8 cellular contexts compared by ENCODE assay signal in the genomic region with DNA sequence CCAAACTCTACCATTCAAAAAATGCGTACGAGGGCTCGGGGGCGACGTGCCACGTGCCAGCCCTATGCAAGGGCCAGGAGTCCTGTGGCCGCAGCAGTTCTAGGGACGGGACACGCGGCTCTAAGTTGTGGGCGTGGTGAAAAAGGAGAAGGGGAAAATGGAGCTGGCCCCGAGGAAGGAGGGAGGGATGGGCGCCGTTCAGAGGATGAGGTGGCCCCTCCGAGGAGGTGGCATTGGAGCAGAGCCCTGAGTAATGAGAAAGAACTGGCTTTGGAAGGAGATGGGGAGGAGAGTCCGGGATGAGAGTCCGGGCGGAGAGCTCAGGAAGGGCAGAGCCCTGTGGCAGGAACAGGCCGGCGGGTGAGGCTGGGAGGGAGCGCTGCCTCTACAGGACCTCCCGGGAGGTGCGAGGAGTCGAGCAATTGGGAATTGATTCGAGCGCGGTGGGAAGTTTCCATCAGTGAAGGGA. TPM values are rescaled to one million over a fixed set of nuclear protein-coding genes. Genes with fewer than 3 reads are reported as not detected.
DNase-seq lines count a peak whose midpoint lies in the region; ATAC-seq lines count a peak whose summit lies in the region.

No MANE protein-coding gene starts in this region.

- no peaks in the 10 kb centered on the region for H3K36me3 ChIP-seq in H7 (replicated peaks; ENCODE audit: control insufficient read depth, insufficient read depth, low read length)

- H3K4me3 ChIP-seq in H7 (ENCODE audit: insufficient read depth, low read depth, low read length), result peak overlapping the region; percentile 15; the same call in 1 of the 2 replicates
- peak overlapping the region; percentile 3 for H3K4me3 ChIP-seq in skeletal muscle cell (ENCODE audit: low read depth, low read length)

- peak; percentile 35 for ATAC-seq in left ventricle myocardium superior
- ATAC-seq in GM21423 (IDR thresholded peaks at IDR 0.05; ENCODE audit: unreplicated experiment), result no peak

- peaks cover 30% of the 10 kb centered on the region for H3K27me3 ChIP-seq in H7 (ENCODE audit: control insufficient read depth, insufficient read depth, low read length)

- intact Hi-C loops in left ventricle myocardium superior (cut with micrococcal nuclease), result no loop called here

- DNase-seq in H7 (peak; percentile 88), T1000 (lab: John Stamatoyannopoulos, UW) (peak; percentile 67), left ventricle myocardium superior (no peak), skeletal muscle cell (ENCODE audit: low read depth) (no peak), GM19240 (ENCODE audit: insufficient read length, low spot score) (no peak), NCI-H1048 (lab: John Stamatoyannopoulos, UW) (no peak)
- no peak for DNase-seq in activated CD8-positive, alpha-beta memory T cell treated with anti-CD3 and anti-CD28 coated beads, Interleukin-2, amount 50 U/mL, for 4 hours

RNA-seq across cellular contexts. Expression of a gene that starts 21.0 kb away (rescaled TPM):
- 76.6 and 77.4 TPM in 2 replicates for total RNA-seq in H7 (2014; rRNA removed; shearing (Covaris generic))
- total RNA-seq in left ventricle myocardium superior, result 54.4 TPM

RNA-seq across cellular contexts. Expression of a gene that starts 28.5 kb away (rescaled TPM):
- total RNA-seq in H7 (2014; rRNA removed; shearing (Covaris generic)), result 0.94 and 1.7 TPM in 2 replicates
- total RNA-seq in left ventricle myocardium superior, result 0.45 TPM

RNA-seq across cellular contexts. Expression of a gene that starts 32.8 kb away (rescaled TPM):
- 836 and 1,175 TPM in 2 replicates for total RNA-seq in H7 (2014; rRNA removed; shearing (Covaris generic))
- 1,107 TPM for total RNA-seq in left ventricle myocardium superior

Comparison
In these comparisons a context has a peak if more than half of its experiments do, and no peak if none do; other contexts are left out.
1. DNase-seq: peak in H7 (single experiment) and T1000 (single experiment); none in left ventricle myocardium superior (single experiment), skeletal muscle cell (single experiment), GM19240 (single experiment), activated CD8-positive, alpha-beta memory T cell treated with anti-CD3 and anti-CD28 coated beads, Interleukin-2, amount 50 U/mL, for 4 hours (single experiment) and NCI-H1048 (single experiment).